Comparison of ENCODE assay signal across 8 cellular contexts in genomic region chr7:104206841-104207240, GRCh38. TPM values are rescaled to one million over a fixed set of nuclear protein-coding genes. Genes with fewer than 3 reads are reported as not detected.
DNase-seq lines count a peak whose midpoint lies in the region; ATAC-seq and TF ChIP-seq lines count a peak whose summit lies in the region.

No MANE protein-coding gene starts in this region.

- CTCF ChIA-PET in A673 (lab: Charles Lee): no interaction called here

- peaks cover 18% of the 10 kb centered on the region for H3K9me3 Mint-ChIP-seq in mesothelial cell of epicardium

- ATAC-seq in HG03469 (IDR thresholded peaks at IDR 0.05; ENCODE audit: unreplicated experiment) (no peak), sciatic nerve (no peak)

- peak overlapping the region; percentile 88 for H3K27ac ChIP-seq in A673 (ENCODE audit: low read depth, low read length, poor library complexity, severe bottlenecking)

- H3K27ac Mint-ChIP-seq in mesothelial cell of epicardium: peak overlapping the region; percentile 93

- H3K4me3 ChIP-seq in A673 (ENCODE audit: low read depth, low read length, poor library complexity, severe bottlenecking): peak overlapping the region; percentile 94
- peak overlapping the region; percentile 99 for H3K4me3 ChIP-seq in astrocyte of the spinal cord (ENCODE audit: low read depth, low read length)

- intact Hi-C loops in A673 (cut with micrococcal nuclease; ENCODE audit: unreplicated experiment) (no loop called here), posterior vena cava (cut with DNase I) (no loop called here), sciatic nerve (cut with DNase I) (no loop called here)

- H3K9me3 ChIP-seq in A673 (ENCODE audit: low read depth, low read length, poor library complexity, severe bottlenecking): no peaks in the 10 kb centered on the region

- peak overlapping the region; percentile 92 for H3K4me3 Mint-ChIP-seq in mesothelial cell of epicardium

- no peaks in the 10 kb centered on the region for H3K27me3 ChIP-seq in A673 (replicated peaks; ENCODE audit: insufficient read depth, low read depth, low read length, poor library complexity)

- H3K27me3 Mint-ChIP-seq in mesothelial cell of epicardium (ENCODE audit: low read depth): peaks cover 6% of the 10 kb centered on the region

- POLR2A ChIA-PET in A673 (lab: Charles Lee; ENCODE audit: low non-redundant PET): no interaction called here

- DNase-seq in A673 (ENCODE audit: low spot score): no peak
- DNase-seq in HT-29 (ENCODE audit: low spot score): peak; percentile 9
- DNase-seq in astrocyte of the spinal cord (ENCODE audit: low read depth, low spot score): no peak
- no peak for DNase-seq in mesothelial cell of epicardium (ENCODE audit: low spot score in 2 of 2, unreplicated experiment in 2 of 2)
- DNase-seq in SHP77 treated with DMSO at 0.1 percent for 48 hours (lab: John Stamatoyannopoulos, UW): no peak
- DNase-seq in posterior vena cava (ENCODE audit: low spot score): no peak
- no peak for DNase-seq in sciatic nerve (ENCODE audit: low spot score)

- TF ChIP-seq CTCF in A673 (conservative IDR thresholded peaks at IDR 0.05; ENCODE audit: low read depth, low read length) (no peak), astrocyte of the spinal cord (IDR thresholded peaks at IDR 0.05; ENCODE audit: low read depth, low read length) (no peak), mesothelial cell of epicardium (IDR thresholded peaks at IDR 0.05; ENCODE audit: unreplicated experiment) (no peak)

- H3K4me1 Mint-ChIP-seq in mesothelial cell of epicardium: peaks cover 21% of the 10 kb centered on the region

- H3K36me3 ChIP-seq in A673 (ENCODE audit: insufficient read depth, low read length, poor library complexity, severe bottlenecking): peaks cover 20% of the 10 kb centered on the region

- H3K36me3 Mint-ChIP-seq in mesothelial cell of epicardium: peaks cover 10% of the 10 kb centered on the region

- H3K4me1 ChIP-seq in A673 (ENCODE audit: insufficient read depth, low read length, poor library complexity, severe bottlenecking): no peaks in the 10 kb centered on the region

- in situ Hi-C loops in astrocyte of the spinal cord (cut with HindIII; ENCODE audit: low sequenced_read_pairs): no loop called here

- no TSS peak for BruUV-seq in A673 (replicated peaks; lab: Mats Ljungman, UMichigan)

RNA-seq across cellular contexts. Expression of gene ORC5, which starts 1.0 kb away (rescaled TPM):
- total RNA-seq in A673 (2021) (29.2 and 36.7 TPM in 2 replicates), mesothelial cell of epicardium (21.3 to 24.8 TPM (median 24.5 TPM) in 3 replicates), posterior vena cava (10 to 100 TPM; 13.2 to 16.9 TPM), sciatic nerve (21.4 TPM)
- 56.5 and 73.6 TPM in 2 replicates for total RNA-seq in HT-29 (2014; rRNA removed; shearing (Covaris generic))
